Comparison of ENCODE assay signal across 8 cellular contexts in the genomic region with DNA sequence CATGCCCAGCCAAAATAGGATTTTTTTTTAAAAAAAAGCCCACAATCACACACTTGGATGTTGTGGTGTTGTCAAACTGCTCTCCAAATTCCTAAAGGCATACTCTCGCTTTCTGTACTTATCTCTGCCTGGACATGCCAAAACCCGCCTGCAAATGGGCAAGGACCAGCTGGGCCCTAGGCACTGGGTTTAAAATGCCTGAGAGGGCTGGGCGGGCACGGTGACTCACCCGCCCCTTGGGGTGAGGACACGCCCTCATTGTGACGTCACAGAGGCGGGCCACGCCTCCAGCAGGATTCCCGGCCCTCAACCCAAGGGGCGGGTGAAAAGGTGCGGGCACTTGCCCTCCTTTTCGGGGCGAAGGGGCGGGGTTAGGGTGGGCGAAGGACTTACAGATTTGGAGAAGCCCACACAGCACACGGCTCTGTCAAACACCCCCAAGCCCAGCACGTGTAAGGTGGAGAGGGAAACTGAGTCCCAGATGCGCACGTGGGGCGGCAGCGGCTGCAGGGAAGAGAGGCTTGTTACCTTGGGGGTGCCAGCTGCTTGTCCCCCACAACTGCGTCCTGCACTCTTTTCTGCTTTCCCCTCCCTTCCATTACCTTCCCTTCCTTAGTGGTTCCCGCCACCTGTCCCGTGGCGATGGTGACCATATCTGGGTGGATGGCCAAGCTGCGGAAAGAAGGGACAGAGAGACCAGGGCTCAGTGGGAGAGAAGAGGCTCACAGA. TPM values are rescaled to one million over a fixed set of nuclear protein-coding genes. Genes with fewer than 3 reads are reported as not detected.
A peak's percentile ranks its signal among the peaks of the same experiment; 100 is the strongest.
DNase-seq lines count a peak whose midpoint lies in the region; ATAC-seq and TF ChIP-seq lines count a peak whose summit lies in the region.

No MANE protein-coding gene starts in this region.

- no peaks in the 10 kb centered on the region; the same call in 1 of the 2 replicates for H3K36me3 ChIP-seq in Panc1 (ENCODE audit: control insufficient read depth, insufficient read depth, low read length)
- H3K36me3 ChIP-seq in adrenal gland (replicated peaks in 1 of 2) = peaks cover 0 to 20% of the 10 kb centered on the region in 2 donors
- H3K36me3 ChIP-seq in skeletal muscle satellite cell (ENCODE audit: insufficient read depth, low read length) = peaks cover 11% of the 10 kb centered on the region

- H3K4me3 ChIP-seq in Panc1 (ENCODE audit: low read depth in 2 of 2, low read length in 2 of 2) (no peak overlapping the region), adrenal gland (no peak overlapping the region), skeletal muscle satellite cell (ENCODE audit: low read length) (no peak overlapping the region)

- peak; percentile 81 for DNase-seq in A172 (ENCODE audit: low spot score)
- DNase-seq in GOT3 (lab: John Stamatoyannopoulos, UW) = peak; percentile 24
- DNase-seq in Panc1 (ENCODE audit: low read depth, low spot score) = no peak
- peak; percentile 90 to 96 (median 94) for DNase-seq in adrenal gland
- peak; percentile 83 for DNase-seq in left cardiac atrium
- DNase-seq in NCI-H146 treated with DMSO at 0.1 percent for 48 hours (lab: John Stamatoyannopoulos, UW; ENCODE audit: unreplicated experiment) = no peak

- H3K27me3 ChIP-seq in Panc1 (ENCODE audit: control insufficient read depth, insufficient read depth, low read length) (no peaks in the 10 kb centered on the region), adrenal gland (no peaks in the 10 kb centered on the region), skeletal muscle satellite cell (ENCODE audit: control insufficient read depth, insufficient read depth, low read length) (no peaks in the 10 kb centered on the region)

- 44 to 71% (median 50%) methylated on average over 13 to 27 of the region's 27 CpGs for WGBS in adrenal gland, 4 donors

- CTCF ChIA-PET in Panc1 (lab: Charles Lee) = no interaction called here

- peak in 1 of 2 donors; percentile 62 for TF ChIP-seq POLR2A in adrenal gland (IDR thresholded peaks at IDR 0.05)

- peak; percentile 84 for ATAC-seq in Panc1
- peak; percentile 96 to 99 for ATAC-seq in left cardiac atrium
- ATAC-seq in GM18861 (IDR thresholded peaks at IDR 0.05; ENCODE audit: unreplicated experiment) = no peak

- H3K27ac ChIP-seq in Panc1 (ENCODE audit: low read length) = no peak overlapping the region
- H3K27ac ChIP-seq in adrenal gland = peak overlapping the region in 4 of 5 donors; percentile 42 to 75 (median 66)

- H3K4me1 ChIP-seq in Panc1 (ENCODE audit: control insufficient read depth, insufficient read depth, low read length) (peaks cover 9% of the 10 kb centered on the region), adrenal gland (replicated peaks in 1 of 2) (peaks cover 0 to 14% of the 10 kb centered on the region in 2 donors), skeletal muscle satellite cell (ENCODE audit: control insufficient read depth, insufficient read depth, low read length) (peaks cover 12% of the 10 kb centered on the region)

- peak overlapping the region; percentile 56 for H3K9ac ChIP-seq in skeletal muscle satellite cell (ENCODE audit: low read depth, low read length)

- H3K9me3 ChIP-seq in Panc1 (ENCODE audit: control insufficient read depth, insufficient read depth, low read depth, low read length) (no peaks in the 10 kb centered on the region), adrenal gland (replicated peaks in 1 of 3) (no peaks in the 10 kb centered on the region), skeletal muscle satellite cell (replicated peaks; ENCODE audit: low read length) (no peaks in the 10 kb centered on the region)

- no TSS peak for BruUV-seq in Panc1 (replicated peaks; lab: Mats Ljungman, UMichigan)

- in situ Hi-C loops in Panc1 (cut with HindIII; ENCODE audit: low pct_unique_long_range_greater_than_20kb, low sequenced_read_pairs) = no loop called here

- TF ChIP-seq CTCF in Panc1 (IDR thresholded peaks at IDR 0.05) (no peak), adrenal gland (IDR thresholded peaks at IDR 0.05) (no peak)

- intact Hi-C loops in Panc1 (cut with micrococcal nuclease; ENCODE audit: unreplicated experiment) = no loop called here
- intact Hi-C loops in adrenal gland (cut with DNase I) = no loop called here
- intact Hi-C loops in left cardiac atrium (cut with DNase I) = no loop called here

- POLR2A ChIA-PET in Panc1 (lab: Charles Lee) = interaction anchor here (0.7 kb wide), 1 partner anchor 48 kb away, joined by 4 read pairs; no protein-coding TSS in a partner anchor

- peak overlapping the region; percentile 55 for H3K4me2 ChIP-seq in skeletal muscle satellite cell (ENCODE audit: low read length)

RNA-seq across cellular contexts. Expression of gene EML2, which starts 6.6 kb away (rescaled TPM):
- total RNA-seq in A172 (2014; rRNA removed; shearing (Covaris generic)) = 4.2 and 4.4 TPM in 2 replicates
- total RNA-seq in Panc1 (2021; ENCODE audit: unreplicated experiment) (32.7 TPM), adrenal gland (100 to 1,000 TPM in 4 of 8 donors, 10 to 100 TPM in 4; 65.4 to 139 (median 97.4) TPM), left cardiac atrium (10 to 100 TPM; 30.1 to 34.8 TPM)
- polyA plus RNA-seq in Panc1 (2012; ENCODE audit: insufficient read length) = 30.7 TPM
- polyA plus RNA-seq in adrenal gland = 10 to 100 TPM; 22.8 to 88.9 (median 78.9) TPM
- total RNA-seq in skeletal muscle satellite cell (2012; rRNA removed) = 19.3 and 25.6 TPM in 2 replicates

RNA-seq across cellular contexts. Expression of gene GPR4, which starts 30.6 kb away (rescaled TPM):
- total RNA-seq in A172 (2014; rRNA removed; shearing (Covaris generic)) = not detected in 2 replicates
- 0.23 TPM for total RNA-seq in Panc1 (2021; ENCODE audit: unreplicated experiment)
- polyA plus RNA-seq in Panc1 (2012; ENCODE audit: insufficient read length) = not detected
- total RNA-seq in adrenal gland = 1 to 10 TPM; 1.6 to 7.8 (median 3.6) TPM
- polyA plus RNA-seq in adrenal gland = 10 to 100 TPM in 1 of 3 donors, 1 to 10 TPM in 2; 7.6 to 11.3 (median 9.6) TPM
- 10 to 100 TPM in 1 of 2 donors, 1 to 10 TPM in 1; 5.2 to 17.7 TPM for total RNA-seq in left cardiac atrium
- total RNA-seq in skeletal muscle satellite cell (2012; rRNA removed) = under 0.01 and 0.22 TPM in 2 replicates

RNA-seq across cellular contexts. Expression of gene GIPR, which starts 35.4 kb away (rescaled TPM):
- 0.10 and 0.72 TPM in 2 replicates for total RNA-seq in A172 (2014; rRNA removed; shearing (Covaris generic))
- total RNA-seq in Panc1 (2021; ENCODE audit: unreplicated experiment) (2.0 TPM), adrenal gland (under 1 TPM in 5 of 8 donors, not detected in 3; 0.28 to 0.94 (median 0.53) TPM), left cardiac atrium (10 to 100 TPM in 1 of 2 donors, 1 to 10 TPM in 1; 7.2 to 11.0 TPM)
- 1.9 TPM for polyA plus RNA-seq in Panc1 (2012; ENCODE audit: insufficient read length)
- 1 to 10 TPM in 1 of 3 donors, under 1 TPM in 1, not detected in 1; 0.80 to 1.8 TPM for polyA plus RNA-seq in adrenal gland
- not detected in 2 replicates for total RNA-seq in skeletal muscle satellite cell (2012; rRNA removed)

RNA-seq across cellular contexts. Expression of gene OPA3, which starts 48.0 kb away (rescaled TPM):
- total RNA-seq in A172 (2014; rRNA removed; shearing (Covaris generic)) = 4.0 and 8.6 TPM in 2 replicates
- 20.3 TPM for total RNA-seq in Panc1 (2021; ENCODE audit: unreplicated experiment)
- polyA plus RNA-seq in Panc1 (2012; ENCODE audit: insufficient read length) = 12.5 TPM
- 10 to 100 TPM in 7 of 8 donors, 1 to 10 TPM in 1; 7.5 to 34.1 (median 17.4) TPM for total RNA-seq in adrenal gland
- polyA plus RNA-seq in adrenal gland = 10 to 100 TPM in 1 of 3 donors, 1 to 10 TPM in 2; 4.3 to 19.7 (median 7.3) TPM
- total RNA-seq in left cardiac atrium = 10 to 100 TPM; 19.1 to 27.1 TPM
- 5.1 and 5.9 TPM in 2 replicates for total RNA-seq in skeletal muscle satellite cell (2012; rRNA removed)

RNA-seq across cellular contexts. Expression of gene SNRPD2, which starts 59.1 kb away (rescaled TPM):
- total RNA-seq in A172 (2014; rRNA removed; shearing (Covaris generic)) = 260 and 319 TPM in 2 replicates
- 496 TPM for total RNA-seq in Panc1 (2021; ENCODE audit: unreplicated experiment)
- 674 TPM for polyA plus RNA-seq in Panc1 (2012; ENCODE audit: insufficient read length)
- total RNA-seq in adrenal gland = 100 to 1,000 TPM; 179 to 382 (median 294) TPM
- polyA plus RNA-seq in adrenal gland = 100 to 1,000 TPM; 233 to 440 (median 329) TPM
- total RNA-seq in left cardiac atrium = 100 to 1,000 TPM; 251 to 270 TPM
- total RNA-seq in skeletal muscle satellite cell (2012; rRNA removed) = 347 and 439 TPM in 2 replicates

Comparison
In these comparisons a context has a peak if more than half of its experiments do, and no peak if none do; other contexts are left out.
1. DNase-seq: peak in A172 (single experiment), GOT3 (single experiment), adrenal gland (7 of 7) and left cardiac atrium (single experiment); none in Panc1 (single experiment) and NCI-H146 treated with DMSO at 0.1 percent for 48 hours (single experiment).